In the genomic region with DNA sequence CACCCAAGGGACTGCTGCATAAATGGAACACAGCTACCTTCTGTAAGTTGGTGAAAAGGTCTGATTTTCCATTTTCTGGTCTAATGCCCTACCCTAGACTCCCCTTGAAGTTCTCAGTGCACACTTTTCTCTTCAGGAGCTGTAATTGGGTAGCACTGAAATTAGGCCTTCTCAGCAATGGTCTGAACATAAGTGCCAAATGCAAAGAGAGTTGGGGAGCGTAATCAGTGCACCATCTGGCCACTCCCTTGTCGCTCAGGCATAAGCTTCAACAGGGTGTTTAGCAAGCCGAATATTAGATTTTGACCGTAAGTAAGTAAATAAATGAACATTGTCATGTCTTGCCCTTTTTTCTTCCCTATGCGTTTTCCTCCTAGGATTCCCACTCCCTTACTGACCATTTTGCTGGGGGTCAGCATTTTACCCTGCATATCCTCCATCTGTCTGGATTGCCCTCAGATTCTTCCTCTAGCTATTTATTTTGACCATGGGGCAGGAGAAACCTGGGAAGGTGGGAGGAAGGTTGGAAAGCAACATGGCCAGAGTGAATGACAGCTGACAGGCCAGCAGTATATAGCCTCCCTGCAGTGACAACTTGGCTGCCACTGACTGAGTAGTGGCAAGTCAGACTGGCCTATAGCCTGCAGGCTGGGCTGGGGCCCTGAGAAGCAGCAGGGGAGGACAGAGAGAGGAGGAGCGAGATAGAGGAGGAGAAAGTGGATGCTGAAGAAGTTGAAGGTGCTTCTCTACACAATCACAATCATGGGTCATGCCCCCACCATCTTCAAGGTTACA, we compare ENCODE assay signal across 26 cellular contexts. TPM values are rescaled to one million over a fixed set of nuclear protein-coding genes. Genes with fewer than 3 reads are reported as not detected.
DNase-seq lines count a peak whose midpoint lies in the region; ATAC-seq and TF ChIP-seq lines count a peak whose summit lies in the region.
"Had no signal": no experiment of that assay in that cellular context is flagged by ENCODE, and none has a peak within 500 bp of the region (broad histone marks: within the 10 kb centered on the region; RNA-seq: fewer than 3 reads in every experiment).

No MANE protein-coding gene starts in this region.

- WGBS in body of pancreas, 2 donors: 86% methylated on average over 6 of the region's 6 CpGs

- ATAC-seq in body of pancreas: no peak
- ATAC-seq: GM23338 had no signal

- peak overlapping the region; percentile 59 for H3K4me3 Mint-ChIP-seq in neural crest cell
- H3K4me3 Mint-ChIP-seq: HFFc6 had no signal

- peaks cover 4% of the 10 kb centered on the region for H3K9me3 Mint-ChIP-seq in neural crest cell
- H3K9me3 Mint-ChIP-seq: GM23338, HFFc6 had no signal

- H3K9me3 ChIP-seq in breast epithelium: no peaks in the 10 kb centered on the region
- no peaks in the 10 kb centered on the region for H3K9me3 ChIP-seq in body of pancreas
- H3K9me3 ChIP-seq: HAP-1 had no signal

- no peak overlapping the region for H3K4me3 ChIP-seq in breast epithelium
- H3K4me3 ChIP-seq in body of pancreas: no peak overlapping the region
- H3K4me3 ChIP-seq: HAP-1 had no signal

- TF ChIP-seq CTCF in neural crest cell (conservative IDR thresholded peaks at IDR 0.05) (no peak), breast epithelium (IDR thresholded peaks at IDR 0.05) (no peak), body of pancreas (IDR thresholded peaks at IDR 0.05) (no peak)

- H3K27me3 Mint-ChIP-seq in neural crest cell (ENCODE audit: low read depth): peaks cover 9% of the 10 kb centered on the region

- H3K27me3 ChIP-seq in breast epithelium: peaks cover 0 to 79% of the 10 kb centered on the region in 2 donors
- no peaks in the 10 kb centered on the region for H3K27me3 ChIP-seq in body of pancreas

- intact Hi-C loops in breast epithelium (cut with DNase I; ENCODE audit: low total_unique reads): no loop called here
- intact Hi-C loops in body of pancreas (cut with DNase I): no loop called here

- H3K36me3 Mint-ChIP-seq in neural crest cell (ENCODE audit: low read depth): peaks cover 6% of the 10 kb centered on the region

- no peaks in the 10 kb centered on the region for H3K36me3 ChIP-seq in breast epithelium
- no peaks in the 10 kb centered on the region for H3K36me3 ChIP-seq in body of pancreas (replicated peaks in 1 of 2; ENCODE audit: insufficient read depth in 1 of 2, low read depth in 2 of 2)
- H3K36me3 ChIP-seq: HAP-1 had no signal

- no peak overlapping the region for H3K27ac ChIP-seq in breast epithelium
- H3K27ac ChIP-seq in body of pancreas: no peak overlapping the region
- H3K27ac ChIP-seq: 22Rv1 had no signal

- peaks cover 28% of the 10 kb centered on the region for H3K4me1 Mint-ChIP-seq in neural crest cell

- TF ChIP-seq POLR2A in breast epithelium (IDR thresholded peaks at IDR 0.05) (no peak), body of pancreas (IDR thresholded peaks at IDR 0.05) (no peak)

- DNase-seq in NCI-H2171 treated with DMSO at 0.1 percent for 48 hours (lab: John Stamatoyannopoulos, UW) (peak; percentile 2), NCI-H2171 (lab: John Stamatoyannopoulos, UW) (no peak), NCI-H82 treated with DMSO at 0.1 percent for 48 hours (lab: John Stamatoyannopoulos, UW; ENCODE audit: unreplicated experiment) (peak; percentile 44), cerebellum (ENCODE audit: low spot score) (peak; percentile 68), neural crest cell (ENCODE audit: low read depth, low spot score) (no peak), breast epithelium (ENCODE audit: low spot score in 2 of 2) (no peak), A172 (ENCODE audit: low spot score) (no peak), body of pancreas (no peak)
- DNase-seq: ACHN, Calu3, DMS53, HFFc6, KBM-7, NCI-H1105, NCI-H1436 treated with DMSO at 0.1 percent for 48 hours, NCI-H187 treated with DMSO at 0.1 percent for 48 hours, NCI-H2107, NCI-H2227 treated with DMSO at 0.1 percent for 48 hours, NCI-H526, Right ventricle myocardium superior, RPMI8226 had no signal

- H3K4me1 ChIP-seq in breast epithelium: no peaks in the 10 kb centered on the region
- H3K4me1 ChIP-seq in body of pancreas: no peaks in the 10 kb centered on the region

- no peak overlapping the region for H3K27ac Mint-ChIP-seq in neural crest cell (ENCODE audit: unreplicated experiment)
- H3K27ac Mint-ChIP-seq: GM23338, HFFc6 had no signal

RNA-seq across cellular contexts. Expression of a gene that starts 2.7 kb away (rescaled TPM):
- total RNA-seq in cerebellum (5.4 TPM), neural crest cell (9.9 and 10.8 TPM in 2 replicates), breast epithelium (1 to 10 TPM; 5.4 to 9.2 (median 5.8) TPM), body of pancreas (1 to 10 TPM; 1.6 to 2.9 TPM)
- not detected in 2 replicates for total RNA-seq in A172 (2014; rRNA removed; shearing (Covaris generic))
- total RNA-seq: MCF 10A, SK-MEL-5 had no signal

Comparison
In these comparisons a context has a peak if more than half of its experiments do, and no peak if none do; other contexts are left out.
1. DNase-seq: peak in NCI-H2171 treated with DMSO at 0.1 percent for 48 hours (single experiment), NCI-H82 treated with DMSO at 0.1 percent for 48 hours (single experiment) and cerebellum (single experiment); none in NCI-H2171 (single experiment), neural crest cell (single experiment), breast epithelium (0 of 2), A172 (single experiment) and body of pancreas (0 of 4).